Comparison of ENCODE assay signal across 20 cellular contexts in the genomic region with DNA sequence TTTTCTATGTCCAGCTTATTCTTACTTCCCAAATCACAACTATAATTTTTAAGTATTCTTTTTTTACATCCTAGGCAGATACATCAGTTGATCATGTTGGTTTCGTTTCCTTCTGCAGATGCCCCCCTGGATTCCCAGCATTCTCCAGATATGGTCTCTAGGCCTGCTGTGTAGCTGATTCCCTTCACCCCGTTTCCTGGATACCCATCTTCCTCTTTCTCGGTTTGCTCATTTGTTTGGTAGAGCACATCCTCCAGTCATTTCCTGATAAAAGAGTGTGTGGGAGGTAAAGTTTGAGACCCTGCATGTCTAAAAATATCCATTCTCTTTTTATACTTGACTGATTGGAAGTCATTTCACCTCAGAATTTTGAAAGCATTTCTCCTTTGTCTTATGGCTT.
DNase-seq lines count a peak whose midpoint lies in the region; ATAC-seq, FAIRE-seq and TF ChIP-seq lines count a peak whose summit lies in the region.
"Had no signal": no experiment of that assay in that cellular context is flagged by ENCODE, and none has a peak within 500 bp of the region (broad histone marks: within the 10 kb centered on the region; RNA-seq: fewer than 3 reads in every experiment).

No MANE protein-coding gene starts in this region.

- WGBS in right cardiac atrium: 39% methylated on average over 3 of the region's 3 CpGs
- 18% methylated on average over 3 of the region's 3 CpGs for WGBS in K562 (ENCODE audit: insufficient coverage, low coverage, missing lambda C conversion rate)
- WGBS in upper lobe of left lung, 2 donors: 37 to 55% methylated on average over 3 of the region's 3 CpGs

- H3K27ac ChIP-seq in left ventricle myocardium inferior (replicated peaks) (peak overlapping the region; percentile 76), right cardiac atrium (ENCODE audit: low read length) (no peak overlapping the region), K562 (ENCODE audit: extremely low read depth, low read depth, low read length) (no peak overlapping the region), upper lobe of left lung (peak overlapping the region; percentile 18 to 72 (median 54)), ascending aorta (no peak overlapping the region)
- H3K27ac ChIP-seq: hepatocyte, neutrophil had no signal

- TF ChIP-seq EP300 in K562 (IDR thresholded peaks at IDR 0.05; ENCODE audit: low read length) (no peak), upper lobe of left lung (IDR thresholded peaks at IDR 0.05) (no peak)

- H2AFZ ChIP-seq in K562 (ENCODE audit: low read depth, low read length): no peak overlapping the region
- H2AFZ ChIP-seq: hepatocyte had no signal

- TF ChIP-seq RAD21 in K562 (CRISPR knock-in tag; conservative IDR thresholded peaks at IDR 0.05 in 1 of 2, IDR thresholded peaks at IDR 0.05 in 1 of 2): no peak

- POLR2A ChIA-PET in K562 (lab: Yijun Ruan, JAX): interaction anchor here (0.5 to 1.2 kb wide), 2 partner anchors 11 to 214 kb away, joined by 3 read pairs; no protein-coding TSS in a partner anchor

- H3K36me3 ChIP-seq in left ventricle myocardium inferior (no peaks in the 10 kb centered on the region), K562 (ENCODE audit: control insufficient read depth, insufficient read depth, low read length) (no peaks in the 10 kb centered on the region), upper lobe of left lung (no peaks in the 10 kb centered on the region), ascending aorta (peaks cover 0 to 4% of the 10 kb centered on the region in 2 donors)

- H3K4me1 ChIP-seq in left ventricle myocardium inferior (peaks cover 86% of the 10 kb centered on the region), right cardiac atrium (ENCODE audit: control insufficient read depth, insufficient read depth, low read length) (peaks cover 13% of the 10 kb centered on the region), K562 (replicated peaks in 1 of 2; ENCODE audit: control insufficient read depth in 2 of 2, insufficient read depth in 2 of 2, low read length in 2 of 2) (peaks cover 0 to 4% of the 10 kb centered on the region in 2 experiments; a peak in 2 of 5 replicates), upper lobe of left lung (peaks cover 55 to 72% (median 60%) of the 10 kb centered on the region in 4 donors), ascending aorta (no peaks in the 10 kb centered on the region)

- no peak overlapping the region for H3K4me2 ChIP-seq in K562 (ENCODE audit: insufficient read depth, low read length)
- H3K4me2 ChIP-seq: hepatocyte had no signal

- no peak for TF ChIP-seq POLR2A in K562 (conservative IDR thresholded peaks at IDR 0.05)
- TF ChIP-seq POLR2A in upper lobe of left lung (IDR thresholded peaks at IDR 0.05): no peak

- H3K9me1 ChIP-seq in K562 (ENCODE audit: control insufficient read depth, insufficient read depth, low read length): no peaks in the 10 kb centered on the region

- H3K4me3 ChIP-seq in left ventricle myocardium inferior (no peak overlapping the region), right cardiac atrium (ENCODE audit: low read length) (no peak overlapping the region), K562 (no peak overlapping the region), upper lobe of left lung (no peak overlapping the region), ascending aorta (no peak overlapping the region)
- H3K4me3 ChIP-seq: hepatocyte had no signal

- DNase-seq in left ventricle myocardium inferior (no peak), right cardiac atrium (no peak), NAMALWA (ENCODE audit: low spot score) (peak; percentile 15), K562 (ENCODE audit: extremely low read depth in 1 of 4, low spot score in 3 of 4) (peak in 1 of 4 experiments; percentile 30), upper lobe of left lung (no peak), ascending aorta (ENCODE audit: low spot score in 2 of 2) (no peak), NCI-H748 (lab: John Stamatoyannopoulos, UW; ENCODE audit: unreplicated experiment) (no peak)
- DNase-seq: activated CD8-positive, alpha-beta memory T cell treated with anti-CD3 and anti-CD28 coated beads, Interleukin-2, amount 50 U/mL, for 4 hours; activated naive CD8-positive, alpha-beta T cell treated with anti-CD3 and anti-CD28 coated beads, Interleukin-2, amount 10 ng/mL, durations not matched to agents 7 days and 5 days; effector CD4-positive, alpha-beta T cell; HCEC 1CT; kidney; NCI-H1092; NCI-H82; T-helper 1 cell had no signal

- intact Hi-C loops in left ventricle myocardium inferior (cut with micrococcal nuclease) (no loop called here), right cardiac atrium (cut with DNase I) (loop anchor here in 3 of 4 donors (5.0 to 10.0 kb wide), 2 partner anchors 51 to 68 kb away; a partner anchor contains a TSS), K562 (cut with micrococcal nuclease) (no loop called here), ascending aorta (cut with DNase I) (no loop called here)

- no peak for FAIRE-seq in K562 (lab: Jason Lieb, UNC)
- FAIRE-seq: bronchial epithelial cell, GM18507 had no signal

- no peaks in the 10 kb centered on the region for H3K79me2 ChIP-seq in K562 (ENCODE audit: control insufficient read depth, insufficient read depth, low read length)

- H4K20me1 ChIP-seq in K562 (replicated peaks; ENCODE audit: control insufficient read depth, insufficient read depth, low read length): no peaks in the 10 kb centered on the region

- H3K9ac ChIP-seq in K562 (ENCODE audit: insufficient read depth in 1 of 2, low read depth in 2 of 2, low read length in 2 of 2): no peak overlapping the region

- H3K9me3 ChIP-seq in left ventricle myocardium inferior (replicated peaks) (no peaks in the 10 kb centered on the region), right cardiac atrium (ENCODE audit: control insufficient read depth, low read length) (no peaks in the 10 kb centered on the region), K562 (replicated peaks; ENCODE audit: control insufficient read depth, insufficient read depth, low read depth, low read length) (no peaks in the 10 kb centered on the region), upper lobe of left lung (no peaks in the 10 kb centered on the region), ascending aorta (no peaks in the 10 kb centered on the region)
- H3K9me3 ChIP-seq: neutrophil had no signal

- in situ Hi-C loops in K562 (cut with MboI): no loop called here

- ATAC-seq in right cardiac atrium (no peak), K562 (no peak), upper lobe of left lung (ENCODE audit: low FRiP score in 2 of 2) (peak in 1 of 2 donors; percentile 69), HG02884 (IDR thresholded peaks at IDR 0.05; ENCODE audit: unreplicated experiment) (no peak)

- BruUV-seq in K562 (replicated peaks; lab: Mats Ljungman, UMichigan): no TSS peak

- CTCF ChIA-PET in K562 (lab: Yijun Ruan, JAX; ENCODE audit: low intra/inter-chr PET ratio): no interaction called here

- H3K27me3 ChIP-seq in left ventricle myocardium inferior (ENCODE audit: low read depth) (no peaks in the 10 kb centered on the region), right cardiac atrium (ENCODE audit: control insufficient read depth, insufficient read depth) (no peaks in the 10 kb centered on the region), K562 (ENCODE audit: control insufficient read depth in 2 of 2, insufficient read depth in 2 of 2, low read length in 2 of 2) (no peaks in the 10 kb centered on the region), upper lobe of left lung (no peaks in the 10 kb centered on the region), ascending aorta (no peaks in the 10 kb centered on the region)
- H3K27me3 ChIP-seq: hepatocyte, neutrophil had no signal

- TF ChIP-seq CTCF in left ventricle myocardium inferior (IDR thresholded peaks at IDR 0.05; ENCODE audit: borderline replicate concordance): no peak
- no peak for TF ChIP-seq CTCF in K562 (IDR thresholded peaks at IDR 0.05 in 2 of 3, conservative IDR thresholded peaks at IDR 0.05 in 1 of 3; ENCODE audit: insufficient read depth in 2 of 3, low read depth in 1 of 3, low read length in 3 of 3)
- no peak for TF ChIP-seq CTCF in upper lobe of left lung (IDR thresholded peaks at IDR 0.05)
- TF ChIP-seq CTCF in ascending aorta (IDR thresholded peaks at IDR 0.05): no peak

TF ChIP-seq in K562, 482 proteins besides CTCF, POLR2A, EP300 and RAD21:
- TF ChIP-seq SPI1 (IDR thresholded peaks at IDR 0.05; ENCODE audit: borderline replicate concordance, low read depth, low read length): 0 out of 2 replicates have a peak, but pooled peaks have one; percentile 9
- TF ChIP-seq, protein P1, sequence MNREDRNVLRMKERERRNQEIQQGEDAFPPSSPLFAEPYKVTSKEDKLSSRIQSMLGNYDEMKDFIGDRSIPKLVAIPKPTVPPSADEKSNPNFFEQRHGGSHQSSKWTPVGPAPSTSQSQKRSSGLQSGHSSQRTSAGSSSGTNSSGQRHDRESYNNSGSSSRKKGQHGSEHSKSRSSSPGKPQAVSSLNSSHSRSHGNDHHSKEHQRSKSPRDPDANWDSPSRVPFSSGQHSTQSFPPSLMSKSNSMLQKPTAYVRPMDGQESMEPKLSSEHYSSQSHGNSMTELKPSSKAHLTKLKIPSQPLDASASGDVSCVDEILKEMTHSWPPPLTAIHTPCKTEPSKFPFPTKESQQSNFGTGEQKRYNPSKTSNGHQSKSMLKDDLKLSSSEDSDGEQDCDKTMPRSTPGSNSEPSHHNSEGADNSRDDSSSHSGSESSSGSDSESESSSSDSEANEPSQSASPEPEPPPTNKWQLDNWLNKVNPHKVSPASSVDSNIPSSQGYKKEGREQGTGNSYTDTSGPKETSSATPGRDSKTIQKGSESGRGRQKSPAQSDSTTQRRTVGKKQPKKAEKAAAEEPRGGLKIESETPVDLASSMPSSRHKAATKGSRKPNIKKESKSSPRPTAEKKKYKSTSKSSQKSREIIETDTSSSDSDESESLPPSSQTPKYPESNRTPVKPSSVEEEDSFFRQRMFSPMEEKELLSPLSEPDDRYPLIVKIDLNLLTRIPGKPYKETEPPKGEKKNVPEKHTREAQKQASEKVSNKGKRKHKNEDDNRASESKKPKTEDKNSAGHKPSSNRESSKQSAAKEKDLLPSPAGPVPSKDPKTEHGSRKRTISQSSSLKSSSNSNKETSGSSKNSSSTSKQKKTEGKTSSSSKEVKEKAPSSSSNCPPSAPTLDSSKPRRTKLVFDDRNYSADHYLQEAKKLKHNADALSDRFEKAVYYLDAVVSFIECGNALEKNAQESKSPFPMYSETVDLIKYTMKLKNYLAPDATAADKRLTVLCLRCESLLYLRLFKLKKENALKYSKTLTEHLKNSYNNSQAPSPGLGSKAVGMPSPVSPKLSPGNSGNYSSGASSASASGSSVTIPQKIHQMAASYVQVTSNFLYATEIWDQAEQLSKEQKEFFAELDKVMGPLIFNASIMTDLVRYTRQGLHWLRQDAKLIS (CRISPR knock-in tag; IDR thresholded peaks at IDR 0.05): no peak

Comparison
In these comparisons a context has a peak if more than half of its experiments do, and no peak if none do; other contexts are left out.
1. H3K27ac ChIP-seq: peak in left ventricle myocardium inferior (single experiment) and upper lobe of left lung (4 of 4); none in right cardiac atrium (single experiment), K562 (single experiment) and ascending aorta (0 of 2).
2. intact Hi-C loops: an anchor here in right cardiac atrium (5.0 to 10.0 kb wide); none called in left ventricle myocardium inferior, K562 and ascending aorta.